In genomic region chr4:16881151-16881884, GRCh38 we compare ENCODE assay signal across 9 cellular contexts. TPM values are rescaled to one million over a fixed set of nuclear protein-coding genes. Genes with fewer than 3 reads are reported as not detected.
"Had no signal": no experiment of that assay in that cellular context is flagged by ENCODE, and none has a peak within 500 bp of the region (broad histone marks: within the 10 kb centered on the region; RNA-seq: fewer than 3 reads in every experiment).

No MANE protein-coding gene starts in this region.

- ATAC-seq: GM23338 had no signal

- H3K36me3 Mint-ChIP-seq: IgD-negative memory B cell had no signal

- H3K4me3 Mint-ChIP-seq: GM23338, H9 had no signal

- H3K4me1 Mint-ChIP-seq: IgD-negative memory B cell had no signal

- H3K4me2 ChIP-seq: GM23338 had no signal

- H2AFZ ChIP-seq: GM23338 had no signal

- FAIRE-seq: H1, H54, HTR-8/SVneo had no signal

- H3K27me3 Mint-ChIP-seq: IgD-negative memory B cell had no signal

- H3K27ac Mint-ChIP-seq: GM23338, IgD-negative memory B cell had no signal

- H3K4me3 ChIP-seq: GM23338 had no signal

- DNase-seq: H9, HCEC 1CT, KBM-7 had no signal

RNA-seq across cellular contexts. Expression of gene LDB2, which starts 17.1 kb away (rescaled TPM):
- total RNA-seq: HT-29 had no signal
- polyA plus RNA-seq: IgD-negative memory B cell had no signal
